Comparison of ENCODE assay signal across 13 cellular contexts in the genomic region with DNA sequence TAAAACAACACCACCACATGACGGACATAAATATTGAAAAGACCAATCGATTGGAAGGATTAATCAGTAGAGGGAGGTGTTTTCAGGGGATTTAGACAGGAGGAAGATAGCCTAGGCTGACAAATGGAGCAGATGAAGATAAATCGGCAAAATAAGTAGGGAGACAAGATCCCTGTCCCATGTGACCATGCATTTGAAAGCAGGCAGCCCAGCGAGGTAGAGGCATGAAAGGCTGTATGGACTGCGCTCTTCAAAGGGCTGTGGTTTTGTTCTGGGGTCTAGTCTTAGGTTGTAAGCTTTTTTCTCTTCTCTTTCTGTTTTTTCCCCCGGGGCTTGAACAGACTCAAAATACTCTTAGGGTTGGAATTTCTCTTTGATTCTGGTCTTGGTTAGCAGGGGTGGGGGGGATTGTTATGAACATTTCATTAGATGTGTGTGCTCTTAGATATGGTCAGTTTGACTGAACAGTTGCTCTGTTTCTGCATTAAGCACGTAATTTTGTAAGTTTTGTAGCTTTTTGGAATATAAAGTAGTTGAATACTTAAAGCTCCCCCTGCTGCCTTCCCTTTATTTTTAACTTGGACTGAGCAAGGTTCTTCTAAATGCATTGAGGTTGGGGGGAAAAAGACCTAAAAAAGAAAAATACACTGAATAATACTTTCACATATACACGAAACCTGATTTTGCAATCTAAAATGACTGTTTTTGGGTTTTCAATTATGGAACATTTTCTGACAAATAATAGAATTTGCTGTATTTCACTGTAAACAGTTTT. TPM values are rescaled to one million over a fixed set of nuclear protein-coding genes. Genes with fewer than 3 reads are reported as not detected.
DNase-seq lines count a peak whose midpoint lies in the region; ATAC-seq and TF ChIP-seq lines count a peak whose summit lies in the region.
"Had no signal": no experiment of that assay in that cellular context is flagged by ENCODE, and none has a peak within 500 bp of the region (broad histone marks: within the 10 kb centered on the region; RNA-seq: fewer than 3 reads in every experiment).

No MANE protein-coding gene starts in this region.

- in situ Hi-C loops in Panc1 (cut with HindIII; ENCODE audit: low pct_unique_long_range_greater_than_20kb, low sequenced_read_pairs), result no loop called here

- H3K4me3 ChIP-seq in Panc1 (ENCODE audit: low read depth in 2 of 2, low read length in 2 of 2), result no peak overlapping the region

- H3K27me3 Mint-ChIP-seq in HFFc6 (ENCODE audit: insufficient read depth) (peaks cover 3% of the 10 kb centered on the region; the same call in 1 of the 2 replicates), nephron (ENCODE audit: low read depth) (no peaks in the 10 kb centered on the region)

- peak overlapping the region; percentile 58; the same call in 1 of the 2 replicates for H3K27ac ChIP-seq in Panc1 (ENCODE audit: low read length)

- POLR2A ChIA-PET in Panc1 (lab: Charles Lee), result no interaction called here

- H3K36me3 ChIP-seq in Panc1 (ENCODE audit: control insufficient read depth, insufficient read depth, low read length), result no peaks in the 10 kb centered on the region

- H3K4me1 Mint-ChIP-seq in HFFc6 (ENCODE audit: low read depth) (peaks cover 50% of the 10 kb centered on the region), nephron (peaks cover 36% of the 10 kb centered on the region)

- CTCF ChIA-PET in Panc1 (lab: Charles Lee), result interaction anchor here (0.6 kb wide), 1 partner anchor 1083 kb away, joined by 3 read pairs; no protein-coding TSS in a partner anchor

- TF ChIP-seq CTCF in HFFc6 (IDR thresholded peaks at IDR 0.05) (no peak), Panc1 (IDR thresholded peaks at IDR 0.05) (no peak), nephron (IDR thresholded peaks at IDR 0.05; ENCODE audit: unreplicated experiment in 3 of 3) (no peak)

- H3K4me1 ChIP-seq in Panc1 (ENCODE audit: control insufficient read depth, insufficient read depth, low read length), result peaks cover 4% of the 10 kb centered on the region

- no TSS peak for BruUV-seq in Panc1 (replicated peaks; lab: Mats Ljungman, UMichigan)

- ATAC-seq in Panc1, result no peak
- no peak for ATAC-seq in HG03196 (IDR thresholded peaks at IDR 0.05; ENCODE audit: unreplicated experiment)
- ATAC-seq in HG02571 (IDR thresholded peaks at IDR 0.05; ENCODE audit: unreplicated experiment), result no peak
- ATAC-seq: activated CD8-positive, alpha-beta T cell treated with anti-CD3 and anti-CD28 coated beads, Interleukin-2, amount 10 ng/mL, durations not matched to agents 7 days and 5 days; activated naive CD4-positive, alpha-beta T cell treated with anti-CD3 and anti-CD28 coated beads, Interleukin-2, amount 50 U/mL, for 72 hours had no signal

- H3K27ac Mint-ChIP-seq in HFFc6 (peak overlapping the region; percentile 27), nephron (peak overlapping the region in 2 of 3 experiments; percentile 1 to 64)
- H3K27ac Mint-ChIP-seq: activated CD8-positive, alpha-beta T cell treated with anti-CD3 and anti-CD28 coated beads, Interleukin-2, amount 10 ng/mL, durations not matched to agents 7 days and 5 days; activated naive CD4-positive, alpha-beta T cell treated with anti-CD3 and anti-CD28 coated beads, Interleukin-2, amount 50 U/mL, for 72 hours had no signal

- intact Hi-C loops in Panc1 (cut with micrococcal nuclease; ENCODE audit: unreplicated experiment), result no loop called here

- H3K9me3 Mint-ChIP-seq in HFFc6 (no peaks in the 10 kb centered on the region), nephron (no peaks in the 10 kb centered on the region)
- H3K9me3 Mint-ChIP-seq: activated naive CD4-positive, alpha-beta T cell treated with anti-CD3 and anti-CD28 coated beads, Interleukin-2, amount 50 U/mL, for 72 hours had no signal

- H3K27me3 ChIP-seq in Panc1 (ENCODE audit: control insufficient read depth, insufficient read depth, low read length), result no peaks in the 10 kb centered on the region

- no peaks in the 10 kb centered on the region for H3K9me3 ChIP-seq in Panc1 (ENCODE audit: control insufficient read depth, insufficient read depth, low read depth, low read length)

- H3K36me3 Mint-ChIP-seq in HFFc6 (ENCODE audit: low read depth) (peaks cover 30% of the 10 kb centered on the region), nephron (ENCODE audit: low read depth) (peaks cover 49% of the 10 kb centered on the region)
- H3K36me3 Mint-ChIP-seq: activated naive CD4-positive, alpha-beta T cell treated with anti-CD3 and anti-CD28 coated beads, Interleukin-2, amount 50 U/mL, for 72 hours had no signal

- no peak overlapping the region for H3K4me3 Mint-ChIP-seq in HFFc6
- no peak overlapping the region for H3K4me3 Mint-ChIP-seq in nephron
- H3K4me3 Mint-ChIP-seq: activated CD8-positive, alpha-beta T cell treated with anti-CD3 and anti-CD28 coated beads, Interleukin-2, amount 10 ng/mL, durations not matched to agents 7 days and 5 days had no signal

- DNase-seq in DMS 273 treated with DMSO at 0.1 percent for 48 hours (lab: John Stamatoyannopoulos, UW), result peak; percentile 53
- DNase-seq in HFFc6, result no peak
- no peak for DNase-seq in Panc1 (ENCODE audit: low read depth, low spot score)
- no peak for DNase-seq in NCI-H774 (lab: John Stamatoyannopoulos, UW)
- no peak for DNase-seq in SKM-1 (lab: John Stamatoyannopoulos, UW; ENCODE audit: unreplicated experiment)
- DNase-seq: activated CD8-positive, alpha-beta T cell treated with anti-CD3 and anti-CD28 coated beads, Interleukin-2, amount 10 ng/mL, durations not matched to agents 7 days and 5 days; posterior cingulate gyrus; stimulated activated CD4-positive, alpha-beta T cell treated with anti-CD3 and anti-CD28 coated beads, Interleukin-4, amount 100 ng/mL, for 4 hours; SW 1271 had no signal

RNA-seq across cellular contexts. Expression of a gene that starts 32.2 kb away (rescaled TPM):
- 10 to 100 TPM; 43.1 to 56.6 (median 50.1) TPM for total RNA-seq in HFFc6 (2021; fragmentation: NEBNext Ultra II Directional; extraction: Animal tissue kit (Norgen Biotek cat#: 25700))
- total RNA-seq in Panc1 (2021; ENCODE audit: unreplicated experiment), result 49.8 TPM
- 33.3 TPM for polyA plus RNA-seq in Panc1 (2012; ENCODE audit: insufficient read length)
